ENCODE assay signal across 1 cellular context in the genomic region with DNA sequence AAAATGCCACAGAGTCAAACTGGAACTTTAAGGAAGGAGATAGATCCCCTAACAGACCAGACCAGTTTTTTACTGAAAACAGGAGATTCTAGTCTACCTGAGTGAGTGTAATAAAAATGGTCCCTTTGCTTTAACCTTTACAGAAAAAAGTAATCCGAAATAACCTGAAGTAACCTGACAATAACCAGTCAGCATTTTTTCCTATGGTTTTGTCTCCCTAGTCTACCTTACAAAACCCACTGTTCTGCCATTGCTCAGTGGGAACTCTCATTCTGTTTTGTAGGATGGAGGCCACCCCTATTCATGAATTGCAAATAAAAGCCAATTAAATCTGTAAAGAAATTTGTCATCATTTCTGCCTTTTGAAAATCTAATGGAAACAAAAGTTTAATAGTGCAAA.
TF ChIP-seq lines count a peak whose summit lies in the region.

No MANE protein-coding gene starts in this region.

TF ChIP-seq in HepG2, 621 proteins besides CTCF, POLR2A, EP300 and RAD21:
- peak; percentile 64 to 77; a peak in 3 of 4 replicates for TF ChIP-seq MAFK (conservative IDR thresholded peaks at IDR 0.05 in 1 of 2, IDR thresholded peaks at IDR 0.05 in 1 of 2; ENCODE audit: low read length in 2 of 2)
- TF ChIP-seq ZNF230 (CRISPR knock-in tag; IDR thresholded peaks at IDR 0.05) = no peak
- TF ChIP-seq MAFF (IDR thresholded peaks at IDR 0.05; ENCODE audit: low read depth, low read length) = peak; percentile 75
- no peak for TF ChIP-seq FOXO1 (CRISPR knock-in tag; IDR thresholded peaks at IDR 0.05)
- no peak for TF ChIP-seq SAP130 (CRISPR knock-in tag; IDR thresholded peaks at IDR 0.05; ENCODE audit: low read depth)
